In genomic region chr10:125037145-125037544, GRCh38 we compare ENCODE assay signal across 11 cellular contexts.
A peak's percentile ranks its signal among the peaks of the same experiment; 100 is the strongest.
DNase-seq lines count a peak whose midpoint lies in the region; ATAC-seq, FAIRE-seq and TF ChIP-seq lines count a peak whose summit lies in the region.
"Had no signal": no experiment of that assay in that cellular context is flagged by ENCODE, and none has a peak within 500 bp of the region (broad histone marks: within the 10 kb centered on the region; RNA-seq: fewer than 3 reads in every experiment).

No MANE protein-coding gene starts in this region.

- no peak overlapping the region for H3K4me3 ChIP-seq in kidney epithelial cell (ENCODE audit: low read depth, low read length)
- H3K4me3 ChIP-seq in CD4-positive, alpha-beta memory T cell (ENCODE audit: low read length in 2 of 2) = no peak overlapping the region

- H3K9me3 Mint-ChIP-seq in brain = no peaks in the 10 kb centered on the region
- no peaks in the 10 kb centered on the region for H3K9me3 Mint-ChIP-seq in CD4-positive, alpha-beta memory T cell

- peak; percentile 82 for DNase-seq in A172 (ENCODE audit: low spot score)
- DNase-seq in HTR-8/SVneo (ENCODE audit: insufficient read length, low spot score) = peak; percentile 48
- DNase-seq in kidney epithelial cell (ENCODE audit: low read depth) = peak; percentile 73
- no peak for DNase-seq in activated T-cell treated with anti-CD3 and anti-CD28 coated beads for 4 hours
- DNase-seq in CD4-positive, alpha-beta memory T cell = no peak
- no peak for DNase-seq in HuH-7.5 (ENCODE audit: low spot score)
- DNase-seq: activated CD4-positive, alpha-beta T cell treated with anti-CD3 and anti-CD28 coated beads for 4 hours; AML-193 had no signal

- intact Hi-C loops in CD4-positive, alpha-beta memory T cell (cut with micrococcal nuclease) = no loop called here

- H3K27me3 Mint-ChIP-seq in brain = no peaks in the 10 kb centered on the region
- peaks cover 2 to 5% of the 10 kb centered on the region in 2 donors for H3K27me3 Mint-ChIP-seq in CD4-positive, alpha-beta memory T cell

- no peak for TF ChIP-seq CTCF in brain (conservative IDR thresholded peaks at IDR 0.05)
- no peak for TF ChIP-seq CTCF in kidney epithelial cell (IDR thresholded peaks at IDR 0.05; ENCODE audit: insufficient read depth, low read length, poor library complexity, severe bottlenecking)

- H3K36me3 Mint-ChIP-seq in brain = peaks cover 40% of the 10 kb centered on the region
- H3K36me3 Mint-ChIP-seq in CD4-positive, alpha-beta memory T cell = no peaks in the 10 kb centered on the region

- peaks cover 95% of the 10 kb centered on the region for H3K4me1 Mint-ChIP-seq in brain
- H3K4me1 Mint-ChIP-seq in CD4-positive, alpha-beta memory T cell = peaks cover 0 to 1% (median 0%) of the 10 kb centered on the region in 4 donors

- H3K9me3 ChIP-seq in CD4-positive, alpha-beta memory T cell (ENCODE audit: control insufficient read depth in 1 of 2, low read length in 2 of 2) = no peaks in the 10 kb centered on the region

- POLR2A ChIA-PET in CD4-positive, alpha-beta memory T cell (lab: Charles Lee; ENCODE audit: partially characterized antibody) = no interaction called here

- no peaks in the 10 kb centered on the region for H3K4me1 ChIP-seq in CD4-positive, alpha-beta memory T cell (ENCODE audit: insufficient read depth, low read length)

- ATAC-seq in HG03097 (IDR thresholded peaks at IDR 0.05; ENCODE audit: low FRiP score, unreplicated experiment) = no peak

- H3K4me3 Mint-ChIP-seq in brain = no peak overlapping the region
- no peak overlapping the region for H3K4me3 Mint-ChIP-seq in CD4-positive, alpha-beta memory T cell

- FAIRE-seq in HTR-8/SVneo (lab: Jason Lieb, UNC) = no peak
- FAIRE-seq: GM12892 had no signal

- CTCF ChIA-PET in CD4-positive, alpha-beta memory T cell (lab: Charles Lee; ENCODE audit: partially characterized antibody) = interaction anchor here (1.1 to 4.5 kb wide), 2 partner anchors 11 to 15 kb away, joined by 3 to 26 read pairs; no protein-coding TSS in a partner anchor

- H3K27me3 ChIP-seq in kidney epithelial cell (ENCODE audit: control insufficient read depth, insufficient read depth, low read length) = no peaks in the 10 kb centered on the region
- H3K27me3 ChIP-seq in CD4-positive, alpha-beta memory T cell (ENCODE audit: insufficient read depth, low read length) = no peaks in the 10 kb centered on the region

- H3K27ac ChIP-seq in CD4-positive, alpha-beta memory T cell (ENCODE audit: low read depth, low read length) = no peak overlapping the region

- peak overlapping the region in 4 of 5 experiments; percentile 48 to 91 (median 66) for H3K27ac Mint-ChIP-seq in brain
- no peak overlapping the region for H3K27ac Mint-ChIP-seq in CD4-positive, alpha-beta memory T cell

- no peaks in the 10 kb centered on the region for H3K36me3 ChIP-seq in kidney epithelial cell (ENCODE audit: control insufficient read depth, insufficient read depth, low read length)
- no peaks in the 10 kb centered on the region for H3K36me3 ChIP-seq in CD4-positive, alpha-beta memory T cell (ENCODE audit: insufficient read depth, low read length)

Comparison
In these comparisons a context has a peak if more than half of its experiments do, and no peak if none do; other contexts are left out.
1. DNase-seq: peak in A172 (single experiment), HTR-8/SVneo (single experiment) and kidney epithelial cell (single experiment); none in activated T-cell treated with anti-CD3 and anti-CD28 coated beads for 4 hours (single experiment), CD4-positive, alpha-beta memory T cell (0 of 5) and HuH-7.5 (single experiment).
2. H3K27ac Mint-ChIP-seq: peak in brain (4 of 5); none in CD4-positive, alpha-beta memory T cell (0 of 7).